ENCODE assay signal across 9 cellular contexts in genomic region chr1:47231314-47232186, GRCh38. TPM values are rescaled to one million over a fixed set of nuclear protein-coding genes. Genes with fewer than 3 reads are reported as not detected.
DNase-seq lines count a peak whose midpoint lies in the region; ATAC-seq and TF ChIP-seq lines count a peak whose summit lies in the region.
"Had no signal": no experiment of that assay in that cellular context is flagged by ENCODE, and none has a peak within 500 bp of the region (broad histone marks: within the 10 kb centered on the region; RNA-seq: fewer than 3 reads in every experiment).

No MANE protein-coding gene starts in this region.

- H3K9me3 Mint-ChIP-seq in T-helper 2 cell treated with Interferon-gamma antibody and Interleukin-4, amounts not matched to agents 5 μg/mL and 100 μg/mL, for 36 hours: no peaks in the 10 kb centered on the region
- no peaks in the 10 kb centered on the region for H3K9me3 Mint-ChIP-seq in endothelial cell (ENCODE audit: unreplicated experiment)

- DNase-seq in NCI-H146 (lab: John Stamatoyannopoulos, UW) (peak; percentile 2), NCI-H146 treated with DMSO at 0.1 percent for 48 hours (lab: John Stamatoyannopoulos, UW; ENCODE audit: unreplicated experiment) (no peak), endothelial cell (ENCODE audit: low spot score) (peak; percentile 55), mucosa of descending colon (peak in 2 of 3 donors; percentile 33 to 46), vagina (ENCODE audit: extremely low spot score in 2 of 2) (no peak), posterior vena cava (ENCODE audit: low spot score) (no peak), cerebellum (ENCODE audit: low spot score) (no peak)
- DNase-seq in T-helper 2 cell treated with Interferon-gamma antibody and Interleukin-4, amounts not matched to agents 5 μg/mL and 100 μg/mL, for 36 hours (ENCODE audit: low spot score): peak; percentile 38

- peaks cover 3% of the 10 kb centered on the region for H3K36me3 Mint-ChIP-seq in T-helper 2 cell treated with Interferon-gamma antibody and Interleukin-4, amounts not matched to agents 5 μg/mL and 100 μg/mL, for 36 hours (ENCODE audit: low read depth)
- peaks cover 43% of the 10 kb centered on the region for H3K36me3 Mint-ChIP-seq in endothelial cell (ENCODE audit: low read depth, unreplicated experiment)

- H3K9me3 ChIP-seq in mucosa of descending colon (no peaks in the 10 kb centered on the region), vagina (no peaks in the 10 kb centered on the region)

- TF ChIP-seq CTCF in endothelial cell (IDR thresholded peaks at IDR 0.05; ENCODE audit: unreplicated experiment) (no peak), mucosa of descending colon (IDR thresholded peaks at IDR 0.05) (no peak), vagina (IDR thresholded peaks at IDR 0.05) (no peak)

- peak overlapping the region; percentile 74 for H3K27ac ChIP-seq in vagina

- peak overlapping the region; percentile 14 for H3K27ac Mint-ChIP-seq in T-helper 2 cell treated with Interferon-gamma antibody and Interleukin-4, amounts not matched to agents 5 μg/mL and 100 μg/mL, for 36 hours
- peak overlapping the region; percentile 100 for H3K27ac Mint-ChIP-seq in endothelial cell (ENCODE audit: unreplicated experiment)

- intact Hi-C loops in mucosa of descending colon (cut with DNase I, micrococcal nuclease) (no loop called here), vagina (cut with DNase I) (no loop called here), posterior vena cava (cut with DNase I) (loop anchor here in 1 of 2 donors (5.0 kb wide), 1 partner anchor 39 kb away; the partner anchor contains the start of gene PDZK1IP1)

- peak overlapping the region; percentile 72 for H3K4me3 Mint-ChIP-seq in T-helper 2 cell treated with Interferon-gamma antibody and Interleukin-4, amounts not matched to agents 5 μg/mL and 100 μg/mL, for 36 hours
- H3K4me3 Mint-ChIP-seq in endothelial cell (ENCODE audit: unreplicated experiment): peak overlapping the region; percentile 100

- H3K4me1 Mint-ChIP-seq in T-helper 2 cell treated with Interferon-gamma antibody and Interleukin-4, amounts not matched to agents 5 μg/mL and 100 μg/mL, for 36 hours (ENCODE audit: low read depth): peaks cover 32% of the 10 kb centered on the region
- peaks cover 72% of the 10 kb centered on the region for H3K4me1 Mint-ChIP-seq in endothelial cell (ENCODE audit: unreplicated experiment)

- H3K27me3 Mint-ChIP-seq in T-helper 2 cell treated with Interferon-gamma antibody and Interleukin-4, amounts not matched to agents 5 μg/mL and 100 μg/mL, for 36 hours (ENCODE audit: low read depth): peaks cover 89% of the 10 kb centered on the region
- peaks cover 55% of the 10 kb centered on the region for H3K27me3 Mint-ChIP-seq in endothelial cell (ENCODE audit: unreplicated experiment)

- no peak for TF ChIP-seq POLR2A in vagina (IDR thresholded peaks at IDR 0.05)

- ATAC-seq in mucosa of descending colon: peak; percentile 40

- H3K27me3 ChIP-seq in vagina: peaks cover 32% of the 10 kb centered on the region

- H3K4me1 ChIP-seq in mucosa of descending colon (ENCODE audit: low read depth) (peaks cover 11% of the 10 kb centered on the region), vagina (peaks cover 13% of the 10 kb centered on the region)

- H3K4me3 ChIP-seq in mucosa of descending colon (no peak overlapping the region), vagina (peak overlapping the region; percentile 39 to 41)

- no peaks in the 10 kb centered on the region for H3K36me3 ChIP-seq in mucosa of descending colon (ENCODE audit: low read depth)
- no peaks in the 10 kb centered on the region for H3K36me3 ChIP-seq in vagina

RNA-seq across cellular contexts. Expression of gene TAL1, which starts 0.5 kb away (rescaled TPM):
- 199 TPM for total RNA-seq in endothelial cell (ENCODE audit: unreplicated experiment)
- 1 to 10 TPM; 1.2 to 3.0 (median 2.4) TPM for total RNA-seq in mucosa of descending colon
- 7.1 TPM for total RNA-seq in vagina
- total RNA-seq in posterior vena cava: 1 to 10 TPM; 5.3 to 8.7 TPM
- 2.7 TPM for total RNA-seq in cerebellum
- total RNA-seq: T-helper 2 cell treated with Interferon-gamma antibody and Interleukin-4, amounts not matched to agents 100 ng/mL and 5 ng/mL, for 36 hours had no signal

RNA-seq across cellular contexts. Expression of gene PDZK1IP1, which starts 41.7 kb away (rescaled TPM):
- total RNA-seq in endothelial cell (ENCODE audit: unreplicated experiment): not detected
- 100 to 1,000 TPM in 1 of 3 donors, 10 to 100 TPM in 2; 40.9 to 173 (median 64.4) TPM for total RNA-seq in mucosa of descending colon
- total RNA-seq in vagina: 55.2 TPM
- total RNA-seq in posterior vena cava: 1 to 10 TPM in 1 of 2 donors, under 1 TPM in 1; 0.76 to 1.0 TPM
- not detected for total RNA-seq in cerebellum
- total RNA-seq: T-helper 2 cell treated with Interferon-gamma antibody and Interleukin-4, amounts not matched to agents 100 ng/mL and 5 ng/mL, for 36 hours had no signal

Comparison
In these comparisons a context has a peak if more than half of its experiments do, and no peak if none do; other contexts are left out.
1. DNase-seq: peak in NCI-H146 (single experiment), T-helper 2 cell treated with Interferon-gamma antibody and Interleukin-4, amounts not matched to agents 5 μg/mL and 100 μg/mL, for 36 hours (single experiment), endothelial cell (single experiment) and mucosa of descending colon (2 of 3); none in NCI-H146 treated with DMSO at 0.1 percent for 48 hours (single experiment), vagina (0 of 2), posterior vena cava (single experiment) and cerebellum (single experiment).
2. RNA of gene TAL1, which starts 0.5 kb away (total RNA-seq): 199 TPM in endothelial cell (single experiment); 5.3 to 8.7 TPM in posterior vena cava, 7.1 TPM in vagina (single experiment), 2.7 TPM in cerebellum (single experiment) and 1.2 to 3.0 TPM in mucosa of descending colon; every median in the first group is over 10 times any median in the second.
3. RNA of gene PDZK1IP1, which starts 41.7 kb away (total RNA-seq): 40.9 to 173 TPM in mucosa of descending colon and 55.2 TPM in vagina (single experiment); 0.76 to 1.0 TPM in posterior vena cava, not detected in endothelial cell (single experiment) and not detected in cerebellum (single experiment); every median in the first group is over 10 times any median in the second.